In genomic region chr19:29413435-29413834, GRCh38 we compare ENCODE assay signal across 15 cellular contexts.
DNase-seq lines count a peak whose midpoint lies in the region; ATAC-seq and TF ChIP-seq lines count a peak whose summit lies in the region.
"Had no signal": no experiment of that assay in that cellular context is flagged by ENCODE, and none has a peak within 500 bp of the region (broad histone marks: within the 10 kb centered on the region; RNA-seq: fewer than 3 reads in every experiment).

No MANE protein-coding gene starts in this region.

- H3K9me3 ChIP-seq in left ventricle myocardium inferior (replicated peaks) (no peaks in the 10 kb centered on the region), right cardiac atrium (ENCODE audit: control insufficient read depth, low read length) (no peaks in the 10 kb centered on the region), aorta (ENCODE audit: control insufficient read depth, low read length) (no peaks in the 10 kb centered on the region)
- H3K9me3 ChIP-seq: A549, BE2C had no signal

- intact Hi-C loops in left cardiac atrium (cut with DNase I) (no loop called here), left ventricle myocardium inferior (cut with micrococcal nuclease) (no loop called here), right cardiac atrium (cut with DNase I) (no loop called here), aorta (cut with DNase I) (no loop called here)

- no peak for TF ChIP-seq CTCF in left ventricle myocardium inferior (IDR thresholded peaks at IDR 0.05; ENCODE audit: borderline replicate concordance)

- H3K4me3 ChIP-seq in left ventricle myocardium inferior (no peak overlapping the region), right cardiac atrium (ENCODE audit: low read length) (no peak overlapping the region), aorta (ENCODE audit: low read length in 2 of 2) (no peak overlapping the region)
- H3K4me3 ChIP-seq: A549, GM23248 had no signal

- H3K27ac ChIP-seq in left ventricle myocardium inferior (replicated peaks) (no peak overlapping the region), right cardiac atrium (ENCODE audit: low read length) (no peak overlapping the region), aorta (ENCODE audit: low read depth in 1 of 2, low read length in 2 of 2) (no peak overlapping the region)
- H3K27ac ChIP-seq: A549, C4-2B, GM23248 had no signal

- ATAC-seq in left cardiac atrium = peak; percentile 24 to 53
- ATAC-seq in right cardiac atrium = peak; percentile 58 to 67
- ATAC-seq in aorta (ENCODE audit: low FRiP score) = peak; percentile 13
- no peak for ATAC-seq in GM19452 (IDR thresholded peaks at IDR 0.05; ENCODE audit: unreplicated experiment)
- ATAC-seq: A549; CD8-positive, alpha-beta T cell; HCT116 had no signal

- no peak for DNase-seq in left cardiac atrium
- no peak for DNase-seq in left ventricle myocardium inferior
- peak; percentile 51 to 56 for DNase-seq in cerebellar nuclear complex (lab: John Stamatoyannopoulos, UW)
- DNase-seq in right cardiac atrium = peak in 1 of 3 donors; percentile 25
- DNase-seq in aorta = no peak
- no peak for DNase-seq in glomerular visceral epithelial cell (ENCODE audit: extremely low spot score)
- DNase-seq: BE2C; CD8-positive, alpha-beta T cell; COR-L47; DMS53; GM23248 had no signal

- 35% methylated on average over 3 of the region's 3 CpGs for WGBS in right cardiac atrium
- WGBS in aorta, 2 donors = 26 to 33% methylated on average over 3 of the region's 3 CpGs

- H3K36me3 ChIP-seq in left ventricle myocardium inferior (no peaks in the 10 kb centered on the region), aorta (ENCODE audit: control insufficient read depth in 1 of 2, insufficient read depth in 2 of 2, low read length in 1 of 2) (no peaks in the 10 kb centered on the region)
- H3K36me3 ChIP-seq: BE2C had no signal

- no peaks in the 10 kb centered on the region for H3K4me1 ChIP-seq in left ventricle myocardium inferior
- no peaks in the 10 kb centered on the region for H3K4me1 ChIP-seq in right cardiac atrium (ENCODE audit: control insufficient read depth, insufficient read depth, low read length)
- no peaks in the 10 kb centered on the region for H3K4me1 ChIP-seq in aorta (ENCODE audit: control insufficient read depth in 1 of 2, insufficient read depth in 2 of 2, low read length in 2 of 2)
- H3K4me1 ChIP-seq: A549, BE2C had no signal

- peaks cover 75% of the 10 kb centered on the region for H3K27me3 ChIP-seq in left ventricle myocardium inferior (ENCODE audit: low read depth)
- H3K27me3 ChIP-seq in right cardiac atrium (ENCODE audit: control insufficient read depth, insufficient read depth) = no peaks in the 10 kb centered on the region
- H3K27me3 ChIP-seq in aorta (ENCODE audit: control insufficient read depth in 1 of 2, insufficient read depth in 2 of 2, low read length in 1 of 2) = no peaks in the 10 kb centered on the region
- H3K27me3 ChIP-seq: BE2C had no signal

Comparison
In these comparisons a context has a peak if more than half of its experiments do, and no peak if none do; other contexts are left out.
1. DNase-seq: peak in cerebellar nuclear complex (2 of 2); none in left cardiac atrium (single experiment), left ventricle myocardium inferior (single experiment), aorta (0 of 2) and glomerular visceral epithelial cell (single experiment).